ENCODE assay signal across 1 cellular context in the genomic region with DNA sequence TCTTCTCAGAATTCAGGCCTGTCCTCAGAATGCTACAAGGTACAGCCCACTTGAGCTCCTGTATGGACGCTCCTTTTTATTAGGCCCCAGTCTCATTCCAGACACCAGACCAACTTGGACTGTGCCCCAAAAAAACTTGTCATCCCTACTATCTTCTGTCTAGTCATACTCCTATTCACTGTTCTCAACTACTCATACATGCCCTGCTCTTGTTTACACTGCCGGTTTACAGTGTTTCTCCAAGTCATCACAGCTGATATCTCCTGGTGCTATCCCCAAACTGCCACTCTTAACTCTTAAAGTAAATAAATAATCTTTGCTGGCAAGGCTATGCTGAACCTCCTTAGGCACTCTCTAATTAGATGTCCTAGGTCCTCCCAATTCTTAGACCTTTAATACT.
A peak's percentile ranks its signal among the peaks of the same experiment; 100 is the strongest.
TF ChIP-seq lines count a peak whose summit lies in the region.

No MANE protein-coding gene starts in this region.

TF ChIP-seq in K562, 482 proteins besides CTCF, POLR2A, EP300 and RAD21:
- TF ChIP-seq SMARCE1 (IDR thresholded peaks at IDR 0.05): 0 out of 2 replicates have a peak, but pooled peaks have one; percentile 45
- TF ChIP-seq, protein P1, sequence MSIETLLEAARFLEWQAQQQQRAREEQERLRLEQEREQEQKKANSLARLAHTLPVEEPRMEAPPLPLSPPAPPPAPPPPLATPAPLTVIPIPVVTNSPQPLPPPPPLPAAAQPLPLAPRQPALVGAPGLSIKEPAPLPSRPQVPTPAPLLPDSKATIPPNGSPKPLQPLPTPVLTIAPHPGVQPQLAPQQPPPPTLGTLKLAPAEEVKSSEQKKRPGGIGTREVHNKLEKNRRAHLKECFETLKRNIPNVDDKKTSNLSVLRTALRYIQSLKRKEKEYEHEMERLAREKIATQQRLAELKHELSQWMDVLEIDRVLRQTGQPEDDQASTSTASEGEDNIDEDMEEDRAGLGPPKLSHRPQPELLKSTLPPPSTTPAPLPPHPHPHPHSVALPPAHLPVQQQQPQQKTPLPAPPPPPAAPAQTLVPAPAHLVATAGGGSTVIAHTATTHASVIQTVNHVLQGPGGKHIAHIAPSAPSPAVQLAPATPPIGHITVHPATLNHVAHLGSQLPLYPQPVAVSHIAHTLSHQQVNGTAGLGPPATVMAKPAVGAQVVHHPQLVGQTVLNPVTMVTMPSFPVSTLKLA (conservative IDR thresholded peaks at IDR 0.05): peak in 1 of 2 experiments; percentile 42; a peak in 2 of 4 replicates
- peak; percentile 47; the same call in 1 of the 2 replicates for TF ChIP-seq DPF2 (IDR thresholded peaks at IDR 0.05)
- peak; percentile 38; the same call in 1 of the 2 replicates for TF ChIP-seq ARID1B (IDR thresholded peaks at IDR 0.05)
- peak; percentile 66 for TF ChIP-seq ZNF316 (IDR thresholded peaks at IDR 0.05)
- peak; percentile 87 to 89 for TF ChIP-seq FOXK2 (conservative IDR thresholded peaks at IDR 0.05 in 1 of 2, IDR thresholded peaks at IDR 0.05 in 1 of 2; ENCODE audit: low read depth in 2 of 2)
- peak; percentile 64 for TF ChIP-seq C11orf30 (IDR thresholded peaks at IDR 0.05; ENCODE audit: low read depth)
- TF ChIP-seq, protein P2, sequence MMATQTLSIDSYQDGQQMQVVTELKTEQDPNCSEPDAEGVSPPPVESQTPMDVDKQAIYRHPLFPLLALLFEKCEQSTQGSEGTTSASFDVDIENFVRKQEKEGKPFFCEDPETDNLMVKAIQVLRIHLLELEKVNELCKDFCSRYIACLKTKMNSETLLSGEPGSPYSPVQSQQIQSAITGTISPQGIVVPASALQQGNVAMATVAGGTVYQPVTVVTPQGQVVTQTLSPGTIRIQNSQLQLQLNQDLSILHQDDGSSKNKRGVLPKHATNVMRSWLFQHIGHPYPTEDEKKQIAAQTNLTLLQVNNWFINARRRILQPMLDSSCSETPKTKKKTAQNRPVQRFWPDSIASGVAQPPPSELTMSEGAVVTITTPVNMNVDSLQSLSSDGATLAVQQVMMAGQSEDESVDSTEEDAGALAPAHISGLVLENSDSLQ (IDR thresholded peaks at IDR 0.05): peak; percentile 29; the same call in 1 of the 2 replicates
- peak in 1 of 2 experiments; percentile 87; a peak in 2 of 4 replicates for TF ChIP-seq FOXA3 (CRISPR knock-in tag; conservative IDR thresholded peaks at IDR 0.05 in 1 of 2, IDR thresholded peaks at IDR 0.05 in 1 of 2)
- peak; percentile 77 for TF ChIP-seq MAFG (tag; conservative IDR thresholded peaks at IDR 0.05)
- TF ChIP-seq, protein P3, sequence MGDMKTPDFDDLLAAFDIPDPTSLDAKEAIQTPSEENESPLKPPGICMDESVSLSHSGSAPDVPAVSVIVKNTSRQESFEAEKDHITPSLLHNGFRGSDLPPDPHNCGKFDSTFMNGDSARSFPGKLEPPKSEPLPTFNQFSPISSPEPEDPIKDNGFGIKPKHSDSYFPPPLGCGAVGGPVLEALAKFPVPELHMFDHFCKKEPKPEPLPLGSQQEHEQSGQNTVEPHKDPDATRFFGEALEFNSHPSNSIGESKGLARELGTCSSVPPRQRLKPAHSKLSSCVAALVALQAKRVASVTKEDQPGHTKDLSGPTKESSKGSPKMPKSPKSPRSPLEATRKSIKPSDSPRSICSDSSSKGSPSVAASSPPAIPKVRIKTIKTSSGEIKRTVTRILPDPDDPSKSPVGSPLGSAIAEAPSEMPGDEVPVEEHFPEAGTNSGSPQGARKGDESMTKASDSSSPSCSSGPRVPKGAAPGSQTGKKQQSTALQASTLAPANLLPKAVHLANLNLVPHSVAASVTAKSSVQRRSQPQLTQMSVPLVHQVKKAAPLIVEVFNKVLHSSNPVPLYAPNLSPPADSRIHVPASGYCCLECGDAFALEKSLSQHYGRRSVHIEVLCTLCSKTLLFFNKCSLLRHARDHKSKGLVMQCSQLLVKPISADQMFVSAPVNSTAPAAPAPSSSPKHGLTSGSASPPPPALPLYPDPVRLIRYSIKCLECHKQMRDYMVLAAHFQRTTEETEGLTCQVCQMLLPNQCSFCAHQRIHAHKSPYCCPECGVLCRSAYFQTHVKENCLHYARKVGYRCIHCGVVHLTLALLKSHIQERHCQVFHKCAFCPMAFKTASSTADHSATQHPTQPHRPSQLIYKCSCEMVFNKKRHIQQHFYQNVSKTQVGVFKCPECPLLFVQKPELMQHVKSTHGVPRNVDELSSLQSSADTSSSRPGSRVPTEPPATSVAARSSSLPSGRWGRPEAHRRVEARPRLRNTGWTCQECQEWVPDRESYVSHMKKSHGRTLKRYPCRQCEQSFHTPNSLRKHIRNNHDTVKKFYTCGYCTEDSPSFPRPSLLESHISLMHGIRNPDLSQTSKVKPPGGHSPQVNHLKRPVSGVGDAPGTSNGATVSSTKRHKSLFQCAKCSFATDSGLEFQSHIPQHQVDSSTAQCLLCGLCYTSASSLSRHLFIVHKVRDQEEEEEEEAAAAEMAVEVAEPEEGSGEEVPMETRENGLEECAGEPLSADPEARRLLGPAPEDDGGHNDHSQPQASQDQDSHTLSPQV (IDR thresholded peaks at IDR 0.05): 0 out of 2 replicates have a peak, but pooled peaks have one; percentile 35
